ENCODE assay signal across 1 cellular context in the genomic region with DNA sequence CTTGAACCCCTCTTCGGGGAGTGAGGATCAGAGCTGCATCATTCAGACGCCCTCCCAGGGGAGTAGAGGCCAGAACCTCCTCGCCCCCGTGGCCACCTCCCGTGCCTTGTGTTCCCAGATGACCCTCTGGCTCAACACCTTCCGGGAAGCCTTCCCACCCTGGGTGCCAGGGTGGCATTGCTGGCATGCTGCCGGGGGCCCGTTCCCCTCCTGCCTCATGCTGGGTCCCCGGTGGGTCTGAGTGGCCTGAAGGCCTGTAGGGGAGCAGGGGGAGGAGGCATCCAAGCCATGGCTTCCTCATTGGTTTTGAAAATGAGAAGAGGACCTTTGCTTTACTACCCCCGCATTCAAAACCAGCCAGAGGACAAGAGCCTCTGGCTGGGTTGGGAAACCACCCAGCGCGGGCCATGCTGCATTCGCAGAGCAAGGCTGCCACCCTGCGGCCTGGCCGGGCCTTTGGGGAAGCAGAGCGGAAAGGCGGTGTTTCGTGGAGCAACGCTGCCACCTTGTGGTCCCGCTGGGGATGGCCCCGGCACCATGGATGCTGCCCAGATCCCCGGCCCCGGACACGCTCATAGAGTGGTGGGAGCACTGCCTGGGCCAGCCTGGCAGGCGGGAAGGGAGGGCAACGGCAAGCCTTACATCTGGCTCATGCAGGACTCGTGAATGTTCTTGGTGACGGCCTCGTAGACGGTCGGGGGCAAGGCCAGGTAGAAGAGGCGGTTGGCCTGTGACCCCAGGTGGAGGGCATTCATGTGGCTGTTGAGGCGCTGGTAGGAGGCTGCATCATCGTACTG.
A peak's percentile ranks its signal among the peaks of the same experiment; 100 is the strongest.
TF ChIP-seq lines count a peak whose summit lies in the region.

No MANE protein-coding gene starts in this region.

TF ChIP-seq in HepG2, 621 proteins besides CTCF, POLR2A, EP300 and RAD21 (continued from another document and continues in another):
- TF ChIP-seq, protein P1, sequence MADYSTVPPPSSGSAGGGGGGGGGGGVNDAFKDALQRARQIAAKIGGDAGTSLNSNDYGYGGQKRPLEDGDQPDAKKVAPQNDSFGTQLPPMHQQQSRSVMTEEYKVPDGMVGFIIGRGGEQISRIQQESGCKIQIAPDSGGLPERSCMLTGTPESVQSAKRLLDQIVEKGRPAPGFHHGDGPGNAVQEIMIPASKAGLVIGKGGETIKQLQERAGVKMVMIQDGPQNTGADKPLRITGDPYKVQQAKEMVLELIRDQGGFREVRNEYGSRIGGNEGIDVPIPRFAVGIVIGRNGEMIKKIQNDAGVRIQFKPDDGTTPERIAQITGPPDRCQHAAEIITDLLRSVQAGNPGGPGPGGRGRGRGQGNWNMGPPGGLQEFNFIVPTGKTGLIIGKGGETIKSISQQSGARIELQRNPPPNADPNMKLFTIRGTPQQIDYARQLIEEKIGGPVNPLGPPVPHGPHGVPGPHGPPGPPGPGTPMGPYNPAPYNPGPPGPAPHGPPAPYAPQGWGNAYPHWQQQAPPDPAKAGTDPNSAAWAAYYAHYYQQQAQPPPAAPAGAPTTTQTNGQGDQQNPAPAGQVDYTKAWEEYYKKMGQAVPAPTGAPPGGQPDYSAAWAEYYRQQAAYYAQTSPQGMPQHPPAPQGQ (CRISPR knock-in tag; IDR thresholded peaks at IDR 0.05; ENCODE audit: borderline replicate concordance) = no peak
- TF ChIP-seq NR2F6 (IDR thresholded peaks at IDR 0.05) = no peak
- TF ChIP-seq NR2F6 (CRISPR knock-in tag; IDR thresholded peaks at IDR 0.05) = 0 out of 2 replicates have a peak, but pooled peaks have one; percentile 43
- no peak for TF ChIP-seq ZNF12 (CRISPR knock-in tag; IDR thresholded peaks at IDR 0.05)
- peak; percentile 13; the same call in 1 of the 2 replicates for TF ChIP-seq MTA1 (CRISPR knock-in tag; IDR thresholded peaks at IDR 0.05; ENCODE audit: borderline replicate concordance)
- peak; percentile 61; the same call in 1 of the 2 replicates for TF ChIP-seq HDAC2 (CRISPR knock-in tag; IDR thresholded peaks at IDR 0.05)
- no peak for TF ChIP-seq ZNF776 (CRISPR knock-in tag; IDR thresholded peaks at IDR 0.05)
- no peak for TF ChIP-seq SOX6 (IDR thresholded peaks at IDR 0.05)
- TF ChIP-seq SOX6 (CRISPR knock-in tag; IDR thresholded peaks at IDR 0.05) = peak; percentile 38; the same call in 1 of the 2 replicates
- TF ChIP-seq ZFX (CRISPR knock-in tag; IDR thresholded peaks at IDR 0.05; ENCODE audit: low read depth) = peak; percentile 48; the same call in 1 of the 2 replicates
- no peak for TF ChIP-seq CENPX (CRISPR knock-in tag; IDR thresholded peaks at IDR 0.05)
- TF ChIP-seq KDM3A (CRISPR knock-in tag; IDR thresholded peaks at IDR 0.05; ENCODE audit: low read depth) = peak; percentile 98
- no peak for TF ChIP-seq ZNF432 (CRISPR knock-in tag; IDR thresholded peaks at IDR 0.05; ENCODE audit: borderline replicate concordance)
- peak; percentile 25; the same call in 1 of the 2 replicates for TF ChIP-seq CBX5 (CRISPR knock-in tag; IDR thresholded peaks at IDR 0.05; ENCODE audit: borderline replicate concordance)
- 0 out of 2 replicates have a peak, but pooled peaks have one; percentile 27 for TF ChIP-seq KLF6 (CRISPR knock-in tag; IDR thresholded peaks at IDR 0.05)
- TF ChIP-seq, protein P2, sequence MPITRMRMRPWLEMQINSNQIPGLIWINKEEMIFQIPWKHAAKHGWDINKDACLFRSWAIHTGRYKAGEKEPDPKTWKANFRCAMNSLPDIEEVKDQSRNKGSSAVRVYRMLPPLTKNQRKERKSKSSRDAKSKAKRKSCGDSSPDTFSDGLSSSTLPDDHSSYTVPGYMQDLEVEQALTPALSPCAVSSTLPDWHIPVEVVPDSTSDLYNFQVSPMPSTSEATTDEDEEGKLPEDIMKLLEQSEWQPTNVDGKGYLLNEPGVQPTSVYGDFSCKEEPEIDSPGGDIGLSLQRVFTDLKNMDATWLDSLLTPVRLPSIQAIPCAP (CRISPR knock-in tag; IDR thresholded peaks at IDR 0.05; ENCODE audit: low read depth) = no peak
- peak; percentile 51; the same call in 1 of the 2 replicates for TF ChIP-seq YEATS2 (CRISPR knock-in tag; IDR thresholded peaks at IDR 0.05; ENCODE audit: borderline replicate concordance)
- TF ChIP-seq, protein P3, sequence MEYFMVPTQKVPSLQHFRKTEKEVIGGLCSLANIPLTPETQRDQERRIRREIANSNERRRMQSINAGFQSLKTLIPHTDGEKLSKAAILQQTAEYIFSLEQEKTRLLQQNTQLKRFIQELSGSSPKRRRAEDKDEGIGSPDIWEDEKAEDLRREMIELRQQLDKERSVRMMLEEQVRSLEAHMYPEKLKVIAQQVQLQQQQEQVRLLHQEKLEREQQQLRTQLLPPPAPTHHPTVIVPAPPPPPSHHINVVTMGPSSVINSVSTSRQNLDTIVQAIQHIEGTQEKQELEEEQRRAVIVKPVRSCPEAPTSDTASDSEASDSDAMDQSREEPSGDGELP (IDR thresholded peaks at IDR 0.05; ENCODE audit: borderline replicate concordance, low read depth) = peak; percentile 11; the same call in 1 of the 2 replicates
- TF ChIP-seq ZNF333 (CRISPR knock-in tag; IDR thresholded peaks at IDR 0.05; ENCODE audit: borderline replicate concordance) = 0 out of 2 replicates have a peak, but pooled peaks have one; percentile 36
- no peak for TF ChIP-seq SMARCE1 (IDR thresholded peaks at IDR 0.05; ENCODE audit: borderline replicate concordance)
- TF ChIP-seq AGO2 (optimal IDR thresholded peaks at IDR 0.05; ENCODE audit: low read depth, low read length) = peak; percentile 8
- TF ChIP-seq JUND (CRISPR knock-in tag; IDR thresholded peaks at IDR 0.05) = no peak
- TF ChIP-seq ZBTB7A (CRISPR knock-in tag; IDR thresholded peaks at IDR 0.05) = peak; percentile 49; the same call in 1 of the 2 replicates
- TF ChIP-seq, protein P4, sequence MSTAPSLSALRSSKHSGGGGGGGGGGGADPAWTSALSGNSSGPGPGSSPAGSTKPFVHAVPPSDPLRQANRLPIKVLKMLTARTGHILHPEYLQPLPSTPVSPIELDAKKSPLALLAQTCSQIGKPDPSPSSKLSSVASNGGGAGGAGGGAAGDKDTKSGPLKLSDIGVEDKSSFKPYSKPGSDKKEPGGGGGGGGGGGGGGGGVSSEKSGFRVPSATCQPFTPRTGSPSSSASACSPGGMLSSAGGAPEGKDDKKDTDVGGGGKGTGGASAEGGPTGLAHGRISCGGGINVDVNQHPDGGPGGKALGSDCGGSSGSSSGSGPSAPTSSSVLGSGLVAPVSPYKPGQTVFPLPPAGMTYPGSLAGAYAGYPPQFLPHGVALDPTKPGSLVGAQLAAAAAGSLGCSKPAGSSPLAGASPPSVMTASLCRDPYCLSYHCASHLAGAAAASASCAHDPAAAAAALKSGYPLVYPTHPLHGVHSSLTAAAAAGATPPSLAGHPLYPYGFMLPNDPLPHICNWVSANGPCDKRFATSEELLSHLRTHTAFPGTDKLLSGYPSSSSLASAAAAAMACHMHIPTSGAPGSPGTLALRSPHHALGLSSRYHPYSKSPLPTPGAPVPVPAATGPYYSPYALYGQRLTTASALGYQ (CRISPR knock-in tag; IDR thresholded peaks at IDR 0.05) = no peak
- no peak for TF ChIP-seq STAT5B (CRISPR knock-in tag; IDR thresholded peaks at IDR 0.05)
- TF ChIP-seq POGZ (CRISPR knock-in tag; IDR thresholded peaks at IDR 0.05) = peak; percentile 31; the same call in 1 of the 2 replicates
- TF ChIP-seq GABPB1 (CRISPR knock-in tag; IDR thresholded peaks at IDR 0.05) = peak; percentile 66
- TF ChIP-seq, protein P5, sequence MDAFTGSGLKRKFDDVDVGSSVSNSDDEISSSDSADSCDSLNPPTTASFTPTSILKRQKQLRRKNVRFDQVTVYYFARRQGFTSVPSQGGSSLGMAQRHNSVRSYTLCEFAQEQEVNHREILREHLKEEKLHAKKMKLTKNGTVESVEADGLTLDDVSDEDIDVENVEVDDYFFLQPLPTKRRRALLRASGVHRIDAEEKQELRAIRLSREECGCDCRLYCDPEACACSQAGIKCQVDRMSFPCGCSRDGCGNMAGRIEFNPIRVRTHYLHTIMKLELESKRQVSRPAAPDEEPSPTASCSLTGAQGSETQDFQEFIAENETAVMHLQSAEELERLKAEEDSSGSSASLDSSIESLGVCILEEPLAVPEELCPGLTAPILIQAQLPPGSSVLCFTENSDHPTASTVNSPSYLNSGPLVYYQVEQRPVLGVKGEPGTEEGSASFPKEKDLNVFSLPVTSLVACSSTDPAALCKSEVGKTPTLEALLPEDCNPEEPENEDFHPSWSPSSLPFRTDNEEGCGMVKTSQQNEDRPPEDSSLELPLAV (CRISPR knock-in tag; conservative IDR thresholded peaks at IDR 0.05; ENCODE audit: low read depth) = no peak
- no peak for TF ChIP-seq ZNF329 (CRISPR knock-in tag; IDR thresholded peaks at IDR 0.05; ENCODE audit: low read depth)
- TF ChIP-seq YY1 (IDR thresholded peaks at IDR 0.05; ENCODE audit: insufficient read depth, insufficient replicate concordance, low read depth, low read length) = peak; percentile 69
- 0 out of 2 replicates have a peak, but pooled peaks have one; percentile 26 for TF ChIP-seq GATAD2A (CRISPR knock-in tag; IDR thresholded peaks at IDR 0.05)
- TF ChIP-seq SOX13 (IDR thresholded peaks at IDR 0.05) = no peak
- TF ChIP-seq SOX13 (CRISPR knock-in tag; conservative IDR thresholded peaks at IDR 0.05 in 1 of 2, IDR thresholded peaks at IDR 0.05 in 1 of 2) = 0 out of 4 replicates have a peak, but pooled peaks of 1 of the 2 experiments have one; percentile 18
- 0 out of 2 replicates have a peak, but pooled peaks have one; percentile 20 for TF ChIP-seq PHF8 (CRISPR knock-in tag; IDR thresholded peaks at IDR 0.05)
- TF ChIP-seq, protein P6, sequence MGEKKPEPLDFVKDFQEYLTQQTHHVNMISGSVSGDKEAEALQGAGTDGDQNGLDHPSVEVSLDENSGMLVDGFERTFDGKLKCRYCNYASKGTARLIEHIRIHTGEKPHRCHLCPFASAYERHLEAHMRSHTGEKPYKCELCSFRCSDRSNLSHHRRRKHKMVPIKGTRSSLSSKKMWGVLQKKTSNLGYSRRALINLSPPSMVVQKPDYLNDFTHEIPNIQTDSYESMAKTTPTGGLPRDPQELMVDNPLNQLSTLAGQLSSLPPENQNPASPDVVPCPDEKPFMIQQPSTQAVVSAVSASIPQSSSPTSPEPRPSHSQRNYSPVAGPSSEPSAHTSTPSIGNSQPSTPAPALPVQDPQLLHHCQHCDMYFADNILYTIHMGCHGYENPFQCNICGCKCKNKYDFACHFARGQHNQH (CRISPR knock-in tag; IDR thresholded peaks at IDR 0.05) = 0 out of 2 replicates have a peak, but pooled peaks have one; percentile 50
- TF ChIP-seq ZBTB3 (CRISPR knock-in tag; IDR thresholded peaks at IDR 0.05; ENCODE audit: borderline replicate concordance, low read depth) = no peak
- TF ChIP-seq MED1 (CRISPR knock-in tag; IDR thresholded peaks at IDR 0.05) = 0 out of 2 replicates have a peak, but pooled peaks have one; percentile 26
- TF ChIP-seq IRF2 (CRISPR knock-in tag; IDR thresholded peaks at IDR 0.05) = peak; percentile 58; the same call in 1 of the 2 replicates
- TF ChIP-seq REPIN1 (CRISPR knock-in tag; IDR thresholded peaks at IDR 0.05; ENCODE audit: borderline replicate concordance, low read depth) = peak; percentile 76; the same call in 1 of the 2 replicates
- TF ChIP-seq, protein P7, sequence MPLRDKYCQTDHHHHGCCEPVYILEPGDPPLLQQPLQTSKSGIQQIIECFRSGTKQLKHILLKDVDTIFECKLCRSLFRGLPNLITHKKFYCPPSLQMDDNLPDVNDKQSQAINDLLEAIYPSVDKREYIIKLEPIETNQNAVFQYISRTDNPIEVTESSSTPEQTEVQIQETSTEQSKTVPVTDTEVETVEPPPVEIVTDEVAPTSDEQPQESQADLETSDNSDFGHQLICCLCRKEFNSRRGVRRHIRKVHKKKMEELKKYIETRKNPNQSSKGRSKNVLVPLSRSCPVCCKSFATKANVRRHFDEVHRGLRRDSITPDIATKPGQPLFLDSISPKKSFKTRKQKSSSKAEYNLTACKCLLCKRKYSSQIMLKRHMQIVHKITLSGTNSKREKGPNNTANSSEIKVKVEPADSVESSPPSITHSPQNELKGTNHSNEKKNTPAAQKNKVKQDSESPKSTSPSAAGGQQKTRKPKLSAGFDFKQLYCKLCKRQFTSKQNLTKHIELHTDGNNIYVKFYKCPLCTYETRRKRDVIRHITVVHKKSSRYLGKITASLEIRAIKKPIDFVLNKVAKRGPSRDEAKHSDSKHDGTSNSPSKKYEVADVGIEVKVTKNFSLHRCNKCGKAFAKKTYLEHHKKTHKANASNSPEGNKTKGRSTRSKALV (CRISPR knock-in tag; IDR thresholded peaks at IDR 0.05) = no peak
- TF ChIP-seq ZNF724P (CRISPR knock-in tag; IDR thresholded peaks at IDR 0.05; ENCODE audit: borderline replicate concordance) = no peak
- TF ChIP-seq ZSCAN12 (CRISPR knock-in tag; IDR thresholded peaks at IDR 0.05) = no peak
- 0 out of 2 replicates have a peak, but pooled peaks have one; percentile 41 for TF ChIP-seq SMAD1 (CRISPR knock-in tag; IDR thresholded peaks at IDR 0.05; ENCODE audit: borderline replicate concordance, low read depth)
- no peak for TF ChIP-seq SCMH1 (CRISPR knock-in tag; IDR thresholded peaks at IDR 0.05; ENCODE audit: borderline replicate concordance)
- TF ChIP-seq HNRNPL (IDR thresholded peaks at IDR 0.05; ENCODE audit: low read depth, low read length) = peak; percentile 78
- TF ChIP-seq, protein P8, sequence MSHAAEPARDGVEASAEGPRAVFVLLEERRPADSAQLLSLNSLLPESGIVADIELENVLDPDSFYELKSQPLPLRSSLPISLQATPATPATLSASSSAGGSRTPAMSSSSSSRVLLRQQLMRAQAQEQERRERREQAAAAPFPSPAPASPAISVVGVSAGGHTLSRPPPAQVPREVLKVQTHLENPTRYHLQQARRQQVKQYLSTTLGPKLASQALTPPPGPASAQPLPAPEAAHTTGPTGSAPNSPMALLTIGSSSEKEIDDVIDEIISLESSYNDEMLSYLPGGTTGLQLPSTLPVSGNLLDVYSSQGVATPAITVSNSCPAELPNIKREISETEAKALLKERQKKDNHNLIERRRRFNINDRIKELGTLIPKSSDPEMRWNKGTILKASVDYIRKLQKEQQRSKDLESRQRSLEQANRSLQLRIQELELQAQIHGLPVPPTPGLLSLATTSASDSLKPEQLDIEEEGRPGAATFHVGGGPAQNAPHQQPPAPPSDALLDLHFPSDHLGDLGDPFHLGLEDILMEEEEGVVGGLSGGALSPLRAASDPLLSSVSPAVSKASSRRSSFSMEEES (CRISPR knock-in tag; IDR thresholded peaks at IDR 0.05) = peak; percentile 20; the same call in 1 of the 2 replicates
- TF ChIP-seq NFYC (CRISPR knock-in tag; IDR thresholded peaks at IDR 0.05) = peak; percentile 18; the same call in 1 of the 2 replicates
- TF ChIP-seq TEAD3 (CRISPR knock-in tag; optimal IDR thresholded peaks at IDR 0.05; ENCODE audit: borderline replicate concordance) = peak; percentile 23
- TF ChIP-seq JARID2 (CRISPR knock-in tag; IDR thresholded peaks at IDR 0.05; ENCODE audit: insufficient replicate concordance) = no peak
- no peak for TF ChIP-seq ZNF354B (CRISPR knock-in tag; IDR thresholded peaks at IDR 0.05)
- TF ChIP-seq HIVEP1 (CRISPR knock-in tag; IDR thresholded peaks at IDR 0.05) = 0 out of 2 replicates have a peak, but pooled peaks have one; percentile 26
